Comparison of ENCODE assay signal across 28 cellular contexts in genomic region chr14:87153901-87154300, GRCh38.
"Had no signal": no experiment of that assay in that cellular context is flagged by ENCODE, and none has a peak within 500 bp of the region (broad histone marks: within the 10 kb centered on the region; RNA-seq: fewer than 3 reads in every experiment).

No MANE protein-coding gene starts in this region.

- H3K4me1 Mint-ChIP-seq: stimulated activated effector memory CD8-positive, alpha-beta T cell treated with anti-CD3 and anti-CD28 coated beads, Interleukin-12 subunit alpha, Interleukin-12 subunit beta, amount 100 ng/mL, for 72 hours; stimulated activated naive B cell treated with anti-CD40 and anti-IgM and Interleukin-4, amounts not matched to agents 10 μg/mL and 1 μg/mL and 100 μg/mL, for 72 hours had no signal

- ATAC-seq: natural killer cell treated with Interleukin-12 subunit alpha and Interleukin-12 subunit beta and Interleukin-15 and Interleukin-18, amount 100 ng/mL, for 72 hours; psoas muscle; right cardiac atrium; right lobe of liver; stimulated activated effector memory CD8-positive, alpha-beta T cell treated with anti-CD3 and anti-CD28 coated beads, Interleukin-12 subunit alpha, Interleukin-12 subunit beta, amount 100 ng/mL, for 72 hours; stimulated activated naive B cell treated with anti-CD40 and anti-IgM and Interleukin-4, amounts not matched to agents 10 μg/mL and 1 μg/mL and 100 μg/mL, for 72 hours had no signal

- H3K27me3 Mint-ChIP-seq: natural killer cell treated with Interleukin-12 subunit alpha and Interleukin-12 subunit beta and Interleukin-15 and Interleukin-18, amount 100 ng/mL, for 72 hours; progenitor cell of endocrine pancreas; stimulated activated naive B cell treated with anti-CD40 and anti-IgM and Interleukin-4, amounts not matched to agents 10 μg/mL and 1 μg/mL and 100 μg/mL, for 72 hours; stimulated activated naive CD8-positive, alpha-beta T cell treated with anti-CD3 and anti-CD28 coated beads, Interleukin-15, Interleukin-2, amounts not matched to agents 100 ng/mL and 50 ng/mL, for 24 hours had no signal

- FAIRE-seq: small intestine, urothelium cell line had no signal

- H3K36me3 Mint-ChIP-seq: natural killer cell treated with Interleukin-12 subunit alpha and Interleukin-12 subunit beta and Interleukin-15 and Interleukin-18, amount 100 ng/mL, for 72 hours; stimulated activated effector memory CD8-positive, alpha-beta T cell treated with anti-CD3 and anti-CD28 coated beads, Interleukin-12 subunit alpha, Interleukin-12 subunit beta, amount 100 ng/mL, for 72 hours; stimulated activated naive B cell treated with anti-CD40 and anti-IgM and Interleukin-4, amounts not matched to agents 10 μg/mL and 1 μg/mL and 100 μg/mL, for 72 hours had no signal

- H3K4me3 ChIP-seq: neural progenitor cell, ovary, psoas muscle, right lobe of liver, sigmoid colon, stomach, thoracic aorta, thyroid gland, tibial nerve, upper lobe of left lung, vagina had no signal

- H3K9me3 ChIP-seq: ovary, psoas muscle, right lobe of liver, sigmoid colon, stomach, thoracic aorta, thyroid gland, tibial nerve, upper lobe of left lung, vagina had no signal

- H3K79me2 ChIP-seq: parathyroid adenoma had no signal

- H2AFZ ChIP-seq: neural progenitor cell, parathyroid adenoma had no signal

- H3K27me3 ChIP-seq: ovary, right lobe of liver, sigmoid colon, stomach, thyroid gland, tibial nerve, upper lobe of left lung, vagina had no signal

- H3K4me2 ChIP-seq: neural progenitor cell had no signal

- H3K4me3 Mint-ChIP-seq: natural killer cell treated with Interleukin-12 subunit alpha and Interleukin-12 subunit beta and Interleukin-15 and Interleukin-18, amount 100 ng/mL, for 72 hours; neural progenitor cell; stimulated activated effector memory CD8-positive, alpha-beta T cell treated with anti-CD3 and anti-CD28 coated beads, Interleukin-12 subunit alpha, Interleukin-12 subunit beta, amount 100 ng/mL, for 72 hours; stimulated activated naive B cell treated with anti-CD40 and anti-IgM and Interleukin-4, amounts not matched to agents 10 μg/mL and 1 μg/mL and 100 μg/mL, for 72 hours; stimulated activated naive CD8-positive, alpha-beta T cell treated with anti-CD3 and anti-CD28 coated beads, Interleukin-15, Interleukin-2, amounts not matched to agents 100 ng/mL and 50 ng/mL, for 24 hours had no signal

- H3K9ac ChIP-seq: neural progenitor cell, parathyroid adenoma had no signal

- H3K36me3 ChIP-seq: neural progenitor cell, ovary, right lobe of liver, sigmoid colon, stomach, thoracic aorta, thyroid gland, tibial nerve, upper lobe of left lung, vagina had no signal

- DNase-seq: occipital lobe; ovary; posterior cingulate gyrus; psoas muscle; right cardiac atrium; right lobe of liver; sigmoid colon; small intestine; stimulated activated CD4-positive, alpha-beta T cell treated with anti-CD3 and anti-CD28 coated beads, Interleukin-15, amount 100 ng/mL, for 24 hours; stimulated activated CD4-positive, alpha-beta T cell treated with anti-CD3 and anti-CD28 coated beads, Interleukin-2, amount 100 ng/mL, for 24 hours; stimulated activated CD4-positive, alpha-beta T cell treated with anti-CD3 and anti-CD28 coated beads, Interleukin-2, amount 100 ng/mL, for 48 hours; stimulated activated CD4-positive, alpha-beta T cell treated with anti-CD3 and anti-CD28 coated beads, Interleukin-4, amount 100 ng/mL, for 24 hours; stimulated activated naive B cell treated with anti-CD40 and anti-IgM and Interleukin-4, amounts not matched to agents 10 μg/mL and 1 μg/mL and 100 μg/mL, for 72 hours; stimulated activated naive CD4-positive, alpha-beta T cell treated with Interleukin-2 at 50 U/mL for 16 hours; stomach; thyroid gland; trophoblast cell; upper lobe of left lung had no signal

- H3K9me3 Mint-ChIP-seq: neural progenitor cell had no signal

- H3K27ac Mint-ChIP-seq: natural killer cell treated with Interleukin-12 subunit alpha and Interleukin-12 subunit beta and Interleukin-15 and Interleukin-18, amount 100 ng/mL, for 72 hours; neural progenitor cell; progenitor cell of endocrine pancreas; stimulated activated effector memory CD8-positive, alpha-beta T cell treated with anti-CD3 and anti-CD28 coated beads, Interleukin-12 subunit alpha, Interleukin-12 subunit beta, amount 100 ng/mL, for 72 hours; stimulated activated naive B cell treated with anti-CD40 and anti-IgM and Interleukin-4, amounts not matched to agents 10 μg/mL and 1 μg/mL and 100 μg/mL, for 72 hours; stimulated activated naive CD8-positive, alpha-beta T cell treated with anti-CD3 and anti-CD28 coated beads, Interleukin-15, Interleukin-2, amounts not matched to agents 100 ng/mL and 50 ng/mL, for 24 hours had no signal

- H3K27ac ChIP-seq: neural progenitor cell, ovary, parathyroid adenoma, psoas muscle, right lobe of liver, sigmoid colon, stomach, thoracic aorta, thyroid gland, tibial nerve, upper lobe of left lung, vagina had no signal

- H3K4me1 ChIP-seq: parathyroid adenoma, psoas muscle, right lobe of liver, stomach, thyroid gland, tibial nerve, upper lobe of left lung, vagina had no signal
